In genomic region chr11:95542868-95543551, GRCh38 we compare ENCODE assay signal across 1 cellular context.
TF ChIP-seq lines count a peak whose summit lies in the region.

No MANE protein-coding gene starts in this region.

TF ChIP-seq in K562, 482 proteins besides CTCF, POLR2A, EP300 and RAD21 (continued from another document):
- TF ChIP-seq, protein P1, sequence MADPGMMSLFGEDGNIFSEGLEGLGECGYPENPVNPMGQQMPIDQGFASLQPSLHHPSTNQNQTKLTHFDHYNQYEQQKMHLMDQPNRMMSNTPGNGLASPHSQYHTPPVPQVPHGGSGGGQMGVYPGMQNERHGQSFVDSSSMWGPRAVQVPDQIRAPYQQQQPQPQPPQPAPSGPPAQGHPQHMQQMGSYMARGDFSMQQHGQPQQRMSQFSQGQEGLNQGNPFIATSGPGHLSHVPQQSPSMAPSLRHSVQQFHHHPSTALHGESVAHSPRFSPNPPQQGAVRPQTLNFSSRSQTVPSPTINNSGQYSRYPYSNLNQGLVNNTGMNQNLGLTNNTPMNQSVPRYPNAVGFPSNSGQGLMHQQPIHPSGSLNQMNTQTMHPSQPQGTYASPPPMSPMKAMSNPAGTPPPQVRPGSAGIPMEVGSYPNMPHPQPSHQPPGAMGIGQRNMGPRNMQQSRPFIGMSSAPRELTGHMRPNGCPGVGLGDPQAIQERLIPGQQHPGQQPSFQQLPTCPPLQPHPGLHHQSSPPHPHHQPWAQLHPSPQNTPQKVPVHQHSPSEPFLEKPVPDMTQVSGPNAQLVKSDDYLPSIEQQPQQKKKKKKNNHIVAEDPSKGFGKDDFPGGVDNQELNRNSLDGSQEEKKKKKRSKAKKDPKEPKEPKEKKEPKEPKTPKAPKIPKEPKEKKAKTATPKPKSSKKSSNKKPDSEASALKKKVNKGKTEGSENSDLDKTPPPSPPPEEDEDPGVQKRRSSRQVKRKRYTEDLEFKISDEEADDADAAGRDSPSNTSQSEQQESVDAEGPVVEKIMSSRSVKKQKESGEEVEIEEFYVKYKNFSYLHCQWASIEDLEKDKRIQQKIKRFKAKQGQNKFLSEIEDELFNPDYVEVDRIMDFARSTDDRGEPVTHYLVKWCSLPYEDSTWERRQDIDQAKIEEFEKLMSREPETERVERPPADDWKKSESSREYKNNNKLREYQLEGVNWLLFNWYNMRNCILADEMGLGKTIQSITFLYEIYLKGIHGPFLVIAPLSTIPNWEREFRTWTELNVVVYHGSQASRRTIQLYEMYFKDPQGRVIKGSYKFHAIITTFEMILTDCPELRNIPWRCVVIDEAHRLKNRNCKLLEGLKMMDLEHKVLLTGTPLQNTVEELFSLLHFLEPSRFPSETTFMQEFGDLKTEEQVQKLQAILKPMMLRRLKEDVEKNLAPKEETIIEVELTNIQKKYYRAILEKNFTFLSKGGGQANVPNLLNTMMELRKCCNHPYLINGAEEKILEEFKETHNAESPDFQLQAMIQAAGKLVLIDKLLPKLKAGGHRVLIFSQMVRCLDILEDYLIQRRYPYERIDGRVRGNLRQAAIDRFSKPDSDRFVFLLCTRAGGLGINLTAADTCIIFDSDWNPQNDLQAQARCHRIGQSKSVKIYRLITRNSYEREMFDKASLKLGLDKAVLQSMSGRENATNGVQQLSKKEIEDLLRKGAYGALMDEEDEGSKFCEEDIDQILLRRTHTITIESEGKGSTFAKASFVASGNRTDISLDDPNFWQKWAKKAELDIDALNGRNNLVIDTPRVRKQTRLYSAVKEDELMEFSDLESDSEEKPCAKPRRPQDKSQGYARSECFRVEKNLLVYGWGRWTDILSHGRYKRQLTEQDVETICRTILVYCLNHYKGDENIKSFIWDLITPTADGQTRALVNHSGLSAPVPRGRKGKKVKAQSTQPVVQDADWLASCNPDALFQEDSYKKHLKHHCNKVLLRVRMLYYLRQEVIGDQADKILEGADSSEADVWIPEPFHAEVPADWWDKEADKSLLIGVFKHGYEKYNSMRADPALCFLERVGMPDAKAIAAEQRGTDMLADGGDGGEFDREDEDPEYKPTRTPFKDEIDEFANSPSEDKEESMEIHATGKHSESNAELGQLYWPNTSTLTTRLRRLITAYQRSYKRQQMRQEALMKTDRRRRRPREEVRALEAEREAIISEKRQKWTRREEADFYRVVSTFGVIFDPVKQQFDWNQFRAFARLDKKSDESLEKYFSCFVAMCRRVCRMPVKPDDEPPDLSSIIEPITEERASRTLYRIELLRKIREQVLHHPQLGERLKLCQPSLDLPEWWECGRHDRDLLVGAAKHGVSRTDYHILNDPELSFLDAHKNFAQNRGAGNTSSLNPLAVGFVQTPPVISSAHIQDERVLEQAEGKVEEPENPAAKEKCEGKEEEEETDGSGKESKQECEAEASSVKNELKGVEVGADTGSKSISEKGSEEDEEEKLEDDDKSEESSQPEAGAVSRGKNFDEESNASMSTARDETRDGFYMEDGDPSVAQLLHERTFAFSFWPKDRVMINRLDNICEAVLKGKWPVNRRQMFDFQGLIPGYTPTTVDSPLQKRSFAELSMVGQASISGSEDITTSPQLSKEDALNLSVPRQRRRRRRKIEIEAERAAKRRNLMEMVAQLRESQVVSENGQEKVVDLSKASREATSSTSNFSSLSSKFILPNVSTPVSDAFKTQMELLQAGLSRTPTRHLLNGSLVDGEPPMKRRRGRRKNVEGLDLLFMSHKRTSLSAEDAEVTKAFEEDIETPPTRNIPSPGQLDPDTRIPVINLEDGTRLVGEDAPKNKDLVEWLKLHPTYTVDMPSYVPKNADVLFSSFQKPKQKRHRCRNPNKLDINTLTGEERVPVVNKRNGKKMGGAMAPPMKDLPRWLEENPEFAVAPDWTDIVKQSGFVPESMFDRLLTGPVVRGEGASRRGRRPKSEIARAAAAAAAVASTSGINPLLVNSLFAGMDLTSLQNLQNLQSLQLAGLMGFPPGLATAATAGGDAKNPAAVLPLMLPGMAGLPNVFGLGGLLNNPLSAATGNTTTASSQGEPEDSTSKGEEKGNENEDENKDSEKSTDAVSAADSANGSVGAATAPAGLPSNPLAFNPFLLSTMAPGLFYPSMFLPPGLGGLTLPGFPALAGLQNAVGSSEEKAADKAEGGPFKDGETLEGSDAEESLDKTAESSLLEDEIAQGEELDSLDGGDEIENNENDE (IDR thresholded peaks at IDR 0.05; ENCODE audit: low read depth, low read length) = no peak
- no peak for TF ChIP-seq SPI1 (IDR thresholded peaks at IDR 0.05; ENCODE audit: borderline replicate concordance, low read depth, low read length)
